1 cellular context compared by ENCODE assay signal in the genomic region with DNA sequence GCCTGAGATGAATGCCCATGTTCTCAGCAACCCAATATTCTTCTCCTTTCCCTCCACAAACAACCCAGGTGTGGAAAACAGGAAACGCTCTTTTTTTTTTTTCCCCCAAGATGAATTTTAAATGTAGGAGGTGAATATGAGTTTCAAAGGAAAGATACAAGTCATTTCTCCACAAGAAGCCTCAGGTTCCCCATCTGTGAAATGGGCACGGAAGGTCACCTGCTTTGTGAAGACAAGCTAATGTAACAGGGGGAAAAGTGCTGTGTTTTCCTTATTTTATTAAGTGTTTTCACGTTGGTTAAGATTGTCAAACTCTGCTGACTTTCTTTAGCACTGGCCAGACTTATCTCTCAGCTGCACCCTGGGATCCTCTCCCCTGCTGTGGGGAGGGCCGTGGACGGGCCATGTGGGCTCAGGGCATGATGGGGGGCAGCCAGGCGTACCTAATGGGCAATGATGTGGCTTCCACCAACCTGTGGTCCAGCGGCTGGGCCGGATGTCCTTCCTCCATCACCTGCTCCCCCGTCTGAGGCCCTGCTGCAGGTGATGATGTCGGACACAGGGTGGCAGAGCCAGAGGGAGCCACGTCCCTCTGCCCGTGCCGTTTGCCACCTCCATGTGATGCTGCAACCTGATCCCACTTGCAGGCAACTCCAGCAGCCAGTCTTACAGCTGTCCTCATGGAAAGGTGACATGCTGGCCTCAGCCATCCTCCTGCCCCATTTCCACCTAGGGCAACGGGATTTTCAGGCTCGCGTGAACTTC.
TF ChIP-seq lines count a peak whose summit lies in the region.

No MANE protein-coding gene starts in this region.

TF ChIP-seq in WTC11, 78 proteins besides CTCF, POLR2A, EP300 and RAD21 (continued from another document):
- TF ChIP-seq, protein P1, sequence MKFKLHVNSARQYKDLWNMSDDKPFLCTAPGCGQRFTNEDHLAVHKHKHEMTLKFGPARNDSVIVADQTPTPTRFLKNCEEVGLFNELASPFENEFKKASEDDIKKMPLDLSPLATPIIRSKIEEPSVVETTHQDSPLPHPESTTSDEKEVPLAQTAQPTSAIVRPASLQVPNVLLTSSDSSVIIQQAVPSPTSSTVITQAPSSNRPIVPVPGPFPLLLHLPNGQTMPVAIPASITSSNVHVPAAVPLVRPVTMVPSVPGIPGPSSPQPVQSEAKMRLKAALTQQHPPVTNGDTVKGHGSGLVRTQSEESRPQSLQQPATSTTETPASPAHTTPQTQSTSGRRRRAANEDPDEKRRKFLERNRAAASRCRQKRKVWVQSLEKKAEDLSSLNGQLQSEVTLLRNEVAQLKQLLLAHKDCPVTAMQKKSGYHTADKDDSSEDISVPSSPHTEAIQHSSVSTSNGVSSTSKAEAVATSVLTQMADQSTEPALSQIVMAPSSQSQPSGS (CRISPR knock-in tag; IDR thresholded peaks at IDR 0.05; ENCODE audit: borderline replicate concordance, low read depth): no peak
- TF ChIP-seq, protein P2, sequence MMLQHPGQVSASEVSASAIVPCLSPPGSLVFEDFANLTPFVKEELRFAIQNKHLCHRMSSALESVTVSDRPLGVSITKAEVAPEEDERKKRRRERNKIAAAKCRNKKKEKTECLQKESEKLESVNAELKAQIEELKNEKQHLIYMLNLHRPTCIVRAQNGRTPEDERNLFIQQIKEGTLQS (CRISPR knock-in tag; conservative IDR thresholded peaks at IDR 0.05): no peak
- TF ChIP-seq CREB1 (CRISPR knock-in tag; IDR thresholded peaks at IDR 0.05) (no peak), OVOL2 (CRISPR knock-in tag; IDR thresholded peaks at IDR 0.05; ENCODE audit: borderline replicate concordance) (no peak)
- TF ChIP-seq, protein P3, sequence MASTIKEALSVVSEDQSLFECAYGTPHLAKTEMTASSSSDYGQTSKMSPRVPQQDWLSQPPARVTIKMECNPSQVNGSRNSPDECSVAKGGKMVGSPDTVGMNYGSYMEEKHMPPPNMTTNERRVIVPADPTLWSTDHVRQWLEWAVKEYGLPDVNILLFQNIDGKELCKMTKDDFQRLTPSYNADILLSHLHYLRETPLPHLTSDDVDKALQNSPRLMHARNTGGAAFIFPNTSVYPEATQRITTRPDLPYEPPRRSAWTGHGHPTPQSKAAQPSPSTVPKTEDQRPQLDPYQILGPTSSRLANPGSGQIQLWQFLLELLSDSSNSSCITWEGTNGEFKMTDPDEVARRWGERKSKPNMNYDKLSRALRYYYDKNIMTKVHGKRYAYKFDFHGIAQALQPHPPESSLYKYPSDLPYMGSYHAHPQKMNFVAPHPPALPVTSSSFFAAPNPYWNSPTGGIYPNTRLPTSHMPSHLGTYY (CRISPR knock-in tag; IDR thresholded peaks at IDR 0.05): no peak
- TF ChIP-seq, protein P4, sequence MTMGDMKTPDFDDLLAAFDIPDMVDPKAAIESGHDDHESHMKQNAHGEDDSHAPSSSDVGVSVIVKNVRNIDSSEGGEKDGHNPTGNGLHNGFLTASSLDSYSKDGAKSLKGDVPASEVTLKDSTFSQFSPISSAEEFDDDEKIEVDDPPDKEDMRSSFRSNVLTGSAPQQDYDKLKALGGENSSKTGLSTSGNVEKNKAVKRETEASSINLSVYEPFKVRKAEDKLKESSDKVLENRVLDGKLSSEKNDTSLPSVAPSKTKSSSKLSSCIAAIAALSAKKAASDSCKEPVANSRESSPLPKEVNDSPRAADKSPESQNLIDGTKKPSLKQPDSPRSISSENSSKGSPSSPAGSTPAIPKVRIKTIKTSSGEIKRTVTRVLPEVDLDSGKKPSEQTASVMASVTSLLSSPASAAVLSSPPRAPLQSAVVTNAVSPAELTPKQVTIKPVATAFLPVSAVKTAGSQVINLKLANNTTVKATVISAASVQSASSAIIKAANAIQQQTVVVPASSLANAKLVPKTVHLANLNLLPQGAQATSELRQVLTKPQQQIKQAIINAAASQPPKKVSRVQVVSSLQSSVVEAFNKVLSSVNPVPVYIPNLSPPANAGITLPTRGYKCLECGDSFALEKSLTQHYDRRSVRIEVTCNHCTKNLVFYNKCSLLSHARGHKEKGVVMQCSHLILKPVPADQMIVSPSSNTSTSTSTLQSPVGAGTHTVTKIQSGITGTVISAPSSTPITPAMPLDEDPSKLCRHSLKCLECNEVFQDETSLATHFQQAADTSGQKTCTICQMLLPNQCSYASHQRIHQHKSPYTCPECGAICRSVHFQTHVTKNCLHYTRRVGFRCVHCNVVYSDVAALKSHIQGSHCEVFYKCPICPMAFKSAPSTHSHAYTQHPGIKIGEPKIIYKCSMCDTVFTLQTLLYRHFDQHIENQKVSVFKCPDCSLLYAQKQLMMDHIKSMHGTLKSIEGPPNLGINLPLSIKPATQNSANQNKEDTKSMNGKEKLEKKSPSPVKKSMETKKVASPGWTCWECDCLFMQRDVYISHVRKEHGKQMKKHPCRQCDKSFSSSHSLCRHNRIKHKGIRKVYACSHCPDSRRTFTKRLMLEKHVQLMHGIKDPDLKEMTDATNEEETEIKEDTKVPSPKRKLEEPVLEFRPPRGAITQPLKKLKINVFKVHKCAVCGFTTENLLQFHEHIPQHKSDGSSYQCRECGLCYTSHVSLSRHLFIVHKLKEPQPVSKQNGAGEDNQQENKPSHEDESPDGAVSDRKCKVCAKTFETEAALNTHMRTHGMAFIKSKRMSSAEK (CRISPR knock-in tag; IDR thresholded peaks at IDR 0.05; ENCODE audit: borderline replicate concordance): no peak
